Comparison of ENCODE assay signal across 14 cellular contexts in genomic region chr14:68958553-68958952, GRCh38. TPM values are rescaled to one million over a fixed set of nuclear protein-coding genes. Genes with fewer than 3 reads are reported as not detected.
DNase-seq lines count a peak whose midpoint lies in the region; ATAC-seq and TF ChIP-seq lines count a peak whose summit lies in the region.
"Had no signal": no experiment of that assay in that cellular context is flagged by ENCODE, and none has a peak within 500 bp of the region (broad histone marks: within the 10 kb centered on the region; RNA-seq: fewer than 3 reads in every experiment).

No MANE protein-coding gene starts in this region.

- no peak for TF ChIP-seq POLR2A in gastrocnemius medialis (IDR thresholded peaks at IDR 0.05)

- TF ChIP-seq CTCF in ascending aorta (IDR thresholded peaks at IDR 0.05) = no peak
- no peak for TF ChIP-seq CTCF in left ventricle myocardium inferior (IDR thresholded peaks at IDR 0.05; ENCODE audit: borderline replicate concordance)
- no peak for TF ChIP-seq CTCF in gastrocnemius medialis (IDR thresholded peaks at IDR 0.05 in 4 of 5, conservative IDR thresholded peaks at IDR 0.05 in 1 of 5)

- ATAC-seq in gastrocnemius medialis (peak in 1 of 2 donors; percentile 23), HG02870 (IDR thresholded peaks at IDR 0.05; ENCODE audit: unreplicated experiment) (no peak), HG03520 (IDR thresholded peaks at IDR 0.05; ENCODE audit: unreplicated experiment) (no peak)

- H3K27ac ChIP-seq in ascending aorta = peak overlapping the region; percentile 92 to 93
- peak overlapping the region; percentile 68 for H3K27ac ChIP-seq in left ventricle myocardium inferior (replicated peaks)
- peak overlapping the region in 3 of 4 donors; percentile 10 to 66 (median 17) for H3K27ac ChIP-seq in gastrocnemius medialis

- intact Hi-C loops in ascending aorta (cut with DNase I) (no loop called here), left ventricle myocardium inferior (cut with micrococcal nuclease) (no loop called here), gastrocnemius medialis (cut with DNase I; ENCODE audit: low total_unique reads) (no loop called here)

- H3K27me3 ChIP-seq in ascending aorta (no peaks in the 10 kb centered on the region), left ventricle myocardium inferior (ENCODE audit: low read depth) (no peaks in the 10 kb centered on the region), gastrocnemius medialis (no peaks in the 10 kb centered on the region)
- H3K27me3 ChIP-seq: BE2C had no signal

- DNase-seq in EH (ENCODE audit: low read depth) (peak; percentile 61), ascending aorta (ENCODE audit: low spot score in 2 of 2) (no peak), left ventricle myocardium inferior (no peak), gastrocnemius medialis (no peak), OCI-M1 (lab: John Stamatoyannopoulos, UW) (no peak)
- no peak for DNase-seq in stimulated activated CD4-positive, alpha-beta T cell treated with anti-CD3 and anti-CD28 coated beads, Interleukin-4, amount 100 ng/mL, for 4 hours
- DNase-seq: activated CD4-positive, alpha-beta T cell treated with anti-CD3 and anti-CD28 coated beads, Interleukin-2, amount 50 U/mL, for 4 hours; activated naive CD4-positive, alpha-beta T cell treated with anti-CD3 and anti-CD28 coated beads for 36 hours; BE2C; H9; NCI-H526; SW 1271 had no signal

- H3K4me3 ChIP-seq in ascending aorta (peak overlapping the region in 1 of 2 donors; percentile 41), left ventricle myocardium inferior (peak overlapping the region; percentile 22), gastrocnemius medialis (no peak overlapping the region)

- H3K9me3 ChIP-seq in ascending aorta (no peaks in the 10 kb centered on the region), left ventricle myocardium inferior (replicated peaks) (no peaks in the 10 kb centered on the region), gastrocnemius medialis (no peaks in the 10 kb centered on the region)
- H3K9me3 ChIP-seq: BE2C had no signal

- peaks cover 64 to 92% of the 10 kb centered on the region in 2 donors for H3K4me1 ChIP-seq in ascending aorta
- H3K4me1 ChIP-seq in left ventricle myocardium inferior = peaks cover 86% of the 10 kb centered on the region
- peaks cover 15 to 26% of the 10 kb centered on the region in 2 donors for H3K4me1 ChIP-seq in gastrocnemius medialis

- H3K36me3 ChIP-seq in ascending aorta (peaks cover 0 to 16% of the 10 kb centered on the region in 2 donors), left ventricle myocardium inferior (no peaks in the 10 kb centered on the region), gastrocnemius medialis (no peaks in the 10 kb centered on the region)
- H3K36me3 ChIP-seq: BE2C had no signal

- in situ Hi-C loops in gastrocnemius medialis (cut with MboI; ENCODE audit: low sequenced_read_pairs in 4 of 4) = no loop called here

RNA-seq across cellular contexts. Expression of gene ACTN1, which starts 20.5 kb away (rescaled TPM):
- total RNA-seq in ascending aorta = 814 TPM
- 75.4 TPM for total RNA-seq in left ventricle myocardium inferior
- 10 to 100 TPM; 10.0 to 17.3 (median 14.1) TPM for total RNA-seq in gastrocnemius medialis

Comparison
In these comparisons a context has a peak if more than half of its experiments do, and no peak if none do; other contexts are left out.
1. H3K27ac ChIP-seq: peak in every context shown above with its lines; median percentile 92 in ascending aorta; 68 in left ventricle myocardium inferior; 17 in gastrocnemius medialis.
2. RNA of gene ACTN1, which starts 20.5 kb away (total RNA-seq): 814 TPM in ascending aorta (single experiment); 75.4 TPM in left ventricle myocardium inferior (single experiment) and 10.0 to 17.3 TPM in gastrocnemius medialis; every median in the first group is over 10 times any median in the second.